Comparison of ENCODE assay signal across 11 cellular contexts in genomic region chr5:66021585-66021984, GRCh38.
"Had no signal": no experiment of that assay in that cellular context is flagged by ENCODE, and none has a peak within 500 bp of the region (broad histone marks: within the 10 kb centered on the region; RNA-seq: fewer than 3 reads in every experiment).

No MANE protein-coding gene starts in this region.

- ATAC-seq: activated naive CD4-positive, alpha-beta T cell treated with anti-CD3 and anti-CD28 coated beads, Interleukin-2, amount 50 U/mL, for 72 hours; left cardiac atrium; mucosa of descending colon had no signal

- DNase-seq: activated CD4-positive, alpha-beta T cell treated with anti-CD3 and anti-CD28 coated beads, Interleukin-2, amount 50 U/mL, for 4 hours; activated CD4-positive, CD25-positive, alpha-beta regulatory T cell treated with anti-CD3 and anti-CD28 coated beads, Interleukin-2, amount 50 U/mL, for 72 hours; activated T-cell treated with anti-CD3 and anti-CD28 coated beads, Interleukin-2, amount 50 U/mL, for 1 hour; anterior cingulate cortex; endodermal cell; hypothalamus; left cardiac atrium; mucosa of descending colon; stimulated activated CD4-positive, alpha-beta T cell treated with anti-CD3 and anti-CD28 coated beads, Interleukin-12 subunit alpha, Interleukin-12 subunit beta, amount 100 ng/mL, for 4 hours; stimulated activated naive CD4-positive, alpha-beta T cell treated with Interleukin-2 at 50 U/mL for 16 hours had no signal
